8 cellular contexts compared by ENCODE assay signal in genomic region chr1:19390901-19391595, GRCh38.
DNase-seq lines count a peak whose midpoint lies in the region; ATAC-seq, FAIRE-seq and TF ChIP-seq lines count a peak whose summit lies in the region.

No MANE protein-coding gene starts in this region.

- H3K4ac ChIP-seq in H1 (replicated peaks; ENCODE audit: insufficient read length, low read depth, low read length), result no peak overlapping the region

- H3K27ac ChIP-seq in H1 (ENCODE audit: low read depth, low read length) (no peak overlapping the region), muscle layer of colon (ENCODE audit: low read depth, low read length) (peak overlapping the region; percentile 64)

- DNase-seq in D341Med (ENCODE audit: low spot score) (peak; percentile 71), NAMALWA (ENCODE audit: low spot score) (peak; percentile 84), H1 (ENCODE audit: low read depth in 1 of 2, low spot score in 2 of 2) (no peak), NCI-H2029 (lab: John Stamatoyannopoulos, UW) (no peak)
- DNase-seq in activated CD8-positive, alpha-beta T cell treated with anti-CD3 and anti-CD28 coated beads, Interleukin-2, amount 10 ng/mL, durations not matched to agents 7 days and 5 days, result peak; percentile 79
- DNase-seq in stimulated activated CD8-positive, alpha-beta memory T cell treated with anti-CD3 and anti-CD28 coated beads, Interleukin-7, amount 100 ng/mL, for 48 hours (ENCODE audit: extremely low read depth in 1 of 2, low read depth in 1 of 2), result peak; percentile 7 to 34

- no peaks in the 10 kb centered on the region for H3K9me3 Mint-ChIP-seq in activated CD8-positive, alpha-beta T cell treated with anti-CD3 and anti-CD28 coated beads, Interleukin-2, amount 10 ng/mL, durations not matched to agents 7 days and 5 days (ENCODE audit: insufficient read depth)

- H3K18ac ChIP-seq in H1 (ENCODE audit: extremely low read depth, low read length), result no peak overlapping the region

- TF ChIP-seq POLR2A in H1 (IDR thresholded peaks at IDR 0.05; ENCODE audit: control extremely low read depth in 1 of 2, low read depth in 2 of 2, low read length in 2 of 2), result no peak

- H2AFZ ChIP-seq in H1 (ENCODE audit: low read length), result no peak overlapping the region

- H3K56ac ChIP-seq in H1 (replicated peaks; ENCODE audit: insufficient read length, low read depth, low read length), result no peak overlapping the region

- H3K4me3 Mint-ChIP-seq in activated CD8-positive, alpha-beta T cell treated with anti-CD3 and anti-CD28 coated beads, Interleukin-2, amount 10 ng/mL, durations not matched to agents 7 days and 5 days, result peak overlapping the region; percentile 79

- H4K5ac ChIP-seq in H1 (ENCODE audit: insufficient read length, low read depth, low read length), result no peak overlapping the region

- H3K36me3 Mint-ChIP-seq in activated CD8-positive, alpha-beta T cell treated with anti-CD3 and anti-CD28 coated beads, Interleukin-2, amount 10 ng/mL, durations not matched to agents 7 days and 5 days (ENCODE audit: low read depth), result peaks cover 7% of the 10 kb centered on the region

- peak; percentile 66 for FAIRE-seq in H1 (lab: Jason Lieb, UNC)

- H3K23me2 ChIP-seq in H1 (ENCODE audit: low read depth, low read length), result no peaks in the 10 kb centered on the region

- CTCF ChIA-PET in activated CD8-positive, alpha-beta T cell treated with anti-CD3 and anti-CD28 coated beads, Interleukin-2, amount 10 ng/mL, durations not matched to agents 7 days and 5 days (lab: Charles Lee), result interaction anchor here (0.6 to 3.4 kb wide), 35 partner anchors 9 to 1005 kb away, joined by 3 to 32 read pairs (median 4); a partner anchor contains a TSS
- CTCF ChIA-PET in H1 (lab: Charles Lee; ENCODE audit: partially characterized antibody), result interaction anchor here (0.6 to 5.8 kb wide), 18 partner anchors 12 to 269 kb away, joined by 3 to 97 read pairs (median 3); no protein-coding TSS in a partner anchor

- H3K23ac ChIP-seq in H1 (ENCODE audit: insufficient read length), result no peak overlapping the region

- H3K14ac ChIP-seq in H1 (ENCODE audit: insufficient read length), result no peak overlapping the region

- no peak overlapping the region for H2BK20ac ChIP-seq in H1 (ENCODE audit: low read length)

- no peak overlapping the region for H3K9ac ChIP-seq in H1 (replicated peaks in 1 of 4; ENCODE audit: extremely low read depth in 1 of 4, low read depth in 3 of 4, low read length in 3 of 4)
- peak overlapping the region; percentile 54 for H3K9ac ChIP-seq in muscle layer of colon (ENCODE audit: low read length)

- H3K79me1 ChIP-seq in H1 (ENCODE audit: low read depth, low read length), result peaks cover 27% of the 10 kb centered on the region; the same call in 1 of the 2 replicates

- H4K8ac ChIP-seq in H1 (ENCODE audit: extremely low read depth, insufficient read depth, low read length), result no peak overlapping the region

- H2BK12ac ChIP-seq in H1 (ENCODE audit: low read depth, low read length), result no peak overlapping the region

- H3K79me2 ChIP-seq in H1 (ENCODE audit: control insufficient read depth in 1 of 2, insufficient read depth in 2 of 2, low read length in 2 of 2), result peaks cover 0 to 87% of the 10 kb centered on the region in 2 experiments; a peak in 2 of 4 replicates

- peak; percentile 68 to 86 (median 73) for TF ChIP-seq CTCF in H1 (IDR thresholded peaks at IDR 0.05; ENCODE audit: control extremely low read depth in 1 of 3, insufficient read depth in 1 of 3, low read depth in 1 of 3, low read length in 3 of 3)

- peaks cover 7 to 29% of the 10 kb centered on the region in 2 experiments for H4K20me1 ChIP-seq in H1 (replicated peaks in 1 of 2; ENCODE audit: control insufficient read depth in 1 of 2, insufficient read depth in 2 of 2, low read length in 2 of 2)

- ATAC-seq in GM21528 (IDR thresholded peaks at IDR 0.05; ENCODE audit: low FRiP score, unreplicated experiment), result peak; percentile 58
- ATAC-seq in activated CD8-positive, alpha-beta T cell treated with anti-CD3 and anti-CD28 coated beads, Interleukin-2, amount 10 ng/mL, durations not matched to agents 7 days and 5 days, result peak; percentile 77

- no peaks in the 10 kb centered on the region for H3K36me3 ChIP-seq in H1 (ENCODE audit: control insufficient read depth in 2 of 4, insufficient read depth in 4 of 4, low read length in 3 of 4)
- peaks cover 3% of the 10 kb centered on the region for H3K36me3 ChIP-seq in muscle layer of colon (ENCODE audit: insufficient read depth, low read length)

- no peak overlapping the region for H2BK15ac ChIP-seq in H1 (ENCODE audit: low read length)

- no peak overlapping the region for H3K4me2 ChIP-seq in H1 (ENCODE audit: insufficient read depth in 1 of 2, low read depth in 2 of 2, low read length in 2 of 2)

- peaks cover 76% of the 10 kb centered on the region for H3K4me1 Mint-ChIP-seq in activated CD8-positive, alpha-beta T cell treated with anti-CD3 and anti-CD28 coated beads, Interleukin-2, amount 10 ng/mL, durations not matched to agents 7 days and 5 days (ENCODE audit: low read depth)

- H4K91ac ChIP-seq in H1 (replicated peaks; ENCODE audit: insufficient read length, low read length), result no peak overlapping the region

- H3K27me3 Mint-ChIP-seq in activated CD8-positive, alpha-beta T cell treated with anti-CD3 and anti-CD28 coated beads, Interleukin-2, amount 10 ng/mL, durations not matched to agents 7 days and 5 days (ENCODE audit: low read depth), result no peaks in the 10 kb centered on the region

- WGBS in H1 (ENCODE audit: extremely low coverage in 1 of 2, insufficient coverage in 1 of 2, insufficient read length in 1 of 2, insufficient replicate concordance in 2 of 2, low coverage in 1 of 2, low lambda C conversion rate in 2 of 2, missing lambda C conversion rate in 1 of 2), 2 experiments, result 78% methylated on average over 17 of the region's 17 CpGs; no CpG with 5 or more reads in 1 of the 2 experiments

- no peak overlapping the region for H2BK120ac ChIP-seq in H1 (replicated peaks; ENCODE audit: low read depth, low read length)

- H3K4me3 ChIP-seq in H1 (ENCODE audit: extremely low read depth in 1 of 4, insufficient read depth in 2 of 4, low read depth in 3 of 4, low read length in 4 of 4) (no peak overlapping the region), muscle layer of colon (ENCODE audit: low read depth in 1 of 2, low read length in 2 of 2) (peak overlapping the region in 1 of 2 donors; percentile 41)

- no peak overlapping the region for H2AK5ac ChIP-seq in H1 (ENCODE audit: low read depth, low read length)

- H3K4me1 ChIP-seq in H1 (replicated peaks in 1 of 4; ENCODE audit: control insufficient read depth in 3 of 4, insufficient read depth in 4 of 4, low read length in 3 of 4), result peaks cover 0 to 7% (median 4%) of the 10 kb centered on the region in 4 experiments; a peak in 5 of 7 replicates
- H3K4me1 ChIP-seq in muscle layer of colon (ENCODE audit: insufficient read depth, low read length), result peaks cover 73% of the 10 kb centered on the region

- TF ChIP-seq RAD21 in H1 (IDR thresholded peaks at IDR 0.05 in 1 of 2, conservative IDR thresholded peaks at IDR 0.05 in 1 of 2; ENCODE audit: low read depth in 2 of 2, low read length in 2 of 2), result peak; percentile 52 to 61

- H3K9me3 ChIP-seq in H1 (ENCODE audit: insufficient read depth in 2 of 2, low read depth in 1 of 2, low read length in 1 of 2) (no peaks in the 10 kb centered on the region), muscle layer of colon (ENCODE audit: low read length) (no peaks in the 10 kb centered on the region)

- H3K27ac Mint-ChIP-seq in activated CD8-positive, alpha-beta T cell treated with anti-CD3 and anti-CD28 coated beads, Interleukin-2, amount 10 ng/mL, durations not matched to agents 7 days and 5 days, result peak overlapping the region; percentile 95

- no peak for TF ChIP-seq EP300 in H1 (IDR thresholded peaks at IDR 0.05; ENCODE audit: borderline replicate concordance in 1 of 2, low read depth in 2 of 2, low read length in 2 of 2)

- no peak overlapping the region; the same call in 1 of the 2 replicates for H2BK5ac ChIP-seq in H1 (ENCODE audit: low read depth, low read length)

- POLR2A ChIA-PET in activated CD8-positive, alpha-beta T cell treated with anti-CD3 and anti-CD28 coated beads, Interleukin-2, amount 10 ng/mL, durations not matched to agents 7 days and 5 days (lab: Charles Lee), result interaction anchor here (0.7 to 2.0 kb wide), 9 partner anchors 11 to 256 kb away, joined by 3 to 5 read pairs (median 3); no protein-coding TSS in a partner anchor
- POLR2A ChIA-PET in H1 (lab: Charles Lee; ENCODE audit: partially characterized antibody), result no interaction called here

- H3K27me3 ChIP-seq in H1 (replicated peaks in 1 of 4; ENCODE audit: control insufficient read depth in 3 of 4, extremely low read depth in 1 of 4, insufficient read depth in 3 of 4, low read length in 3 of 4) (no peaks in the 10 kb centered on the region), muscle layer of colon (ENCODE audit: control insufficient read depth in 1 of 2, insufficient read depth in 2 of 2, low read length in 2 of 2) (no peaks in the 10 kb centered on the region)

TF ChIP-seq in H1, 55 proteins besides CTCF, POLR2A, EP300 and RAD21:
- TF ChIP-seq GABPA (IDR thresholded peaks at IDR 0.05; ENCODE audit: borderline replicate concordance, insufficient read depth, low read length) (0 out of 2 replicates have a peak, but pooled peaks have one; percentile 28), RBBP5 (IDR thresholded peaks at IDR 0.05; ENCODE audit: borderline replicate concordance, low read depth, low read length) (no peak), SIN3A (conservative IDR thresholded peaks at IDR 0.05 in 1 of 2, IDR thresholded peaks at IDR 0.05 in 1 of 2; ENCODE audit: low read depth in 1 of 2, low read length in 2 of 2) (no peak)

Comparison
In these comparisons a context has a peak if more than half of its experiments do, and no peak if none do; other contexts are left out.
1. DNase-seq: peak in D341Med (single experiment), NAMALWA (single experiment), activated CD8-positive, alpha-beta T cell treated with anti-CD3 and anti-CD28 coated beads, Interleukin-2, amount 10 ng/mL, durations not matched to agents 7 days and 5 days (single experiment) and stimulated activated CD8-positive, alpha-beta memory T cell treated with anti-CD3 and anti-CD28 coated beads, Interleukin-7, amount 100 ng/mL, for 48 hours (2 of 2); none in H1 (0 of 2) and NCI-H2029 (single experiment).